In the genomic region with DNA sequence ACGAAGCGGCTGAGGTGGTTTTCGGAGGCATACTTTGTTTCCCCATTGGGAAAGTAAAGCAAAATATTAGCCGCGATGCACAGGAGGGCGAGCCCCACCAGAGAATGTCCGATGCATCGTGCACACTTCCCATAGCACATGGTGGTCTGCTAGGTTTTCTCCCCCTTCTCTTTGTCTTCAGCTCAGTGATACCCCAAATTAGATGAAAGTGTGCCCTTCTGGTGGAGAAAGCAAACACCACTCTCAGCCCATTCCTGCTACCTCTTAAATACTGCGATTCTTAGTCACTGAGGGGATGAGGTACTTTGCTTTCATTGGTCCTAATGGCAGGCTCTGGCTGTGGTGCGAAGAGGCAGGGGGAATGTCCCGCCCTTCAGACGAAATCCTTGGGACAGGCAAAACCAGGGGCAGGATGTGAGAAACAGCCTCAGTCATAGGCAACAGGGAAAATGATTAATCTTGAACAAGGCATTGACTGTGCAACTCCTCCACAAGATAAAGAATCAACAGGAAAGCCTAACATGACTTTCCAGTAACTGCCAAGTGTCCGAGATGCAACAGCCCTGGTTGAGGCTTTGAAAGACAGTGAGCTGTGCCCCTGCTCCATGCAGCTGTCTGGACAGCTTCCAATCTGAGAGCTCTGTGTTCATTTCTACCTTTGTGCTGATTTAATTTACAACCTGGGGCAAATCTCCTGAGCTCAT, we compare ENCODE assay signal across 9 cellular contexts. TPM values are rescaled to one million over a fixed set of nuclear protein-coding genes. Genes with fewer than 3 reads are reported as not detected.
DNase-seq lines count a peak whose midpoint lies in the region; ATAC-seq, FAIRE-seq and TF ChIP-seq lines count a peak whose summit lies in the region.
"Had no signal": no experiment of that assay in that cellular context is flagged by ENCODE, and none has a peak within 500 bp of the region (broad histone marks: within the 10 kb centered on the region; RNA-seq: fewer than 3 reads in every experiment).

TM4SF1 (minus strand) TSS at position 242 of the 704 bp plus-strand sequence; CDS start at position 140, 102 bp downstream.

- ATAC-seq in T-cell (replicated peaks in 1 of 4), result no peak
- no peak for ATAC-seq in HG02852 (IDR thresholded peaks at IDR 0.05; ENCODE audit: unreplicated experiment)

- H3K27ac Mint-ChIP-seq in Calu3 (ENCODE audit: unreplicated experiment) (peak within 1 kb of the TSS; percentile 95), T-cell (no peak within 1 kb of the TSS)
- H3K27ac Mint-ChIP-seq in activated T-helper 2 cell treated with anti-CD3 and anti-CD28 coated beads, Interferon-gamma antibody, Interleukin-2, Interleukin-4, amounts not matched to agents 10 μg/mL and 5 μg/mL and 100 μg/mL, durations not matched to agents 14 hours and 24 hours and 36 hours, result no peak within 1 kb of the TSS

- no peak for FAIRE-seq in GM12891 (lab: Jason Lieb, UNC)
- FAIRE-seq: endometrium had no signal

- H3K4me3 Mint-ChIP-seq in Calu3 (ENCODE audit: low read depth, unreplicated experiment), result peak within 1 kb of the TSS; percentile 75
- H3K4me3 Mint-ChIP-seq in activated T-helper 2 cell treated with anti-CD3 and anti-CD28 coated beads, Interferon-gamma antibody, Interleukin-2, Interleukin-4, amounts not matched to agents 10 μg/mL and 5 μg/mL and 100 μg/mL, durations not matched to agents 14 hours and 24 hours and 36 hours (ENCODE audit: low read depth), result no peak within 1 kb of the TSS
- H3K4me3 Mint-ChIP-seq in T-cell, result no peak within 1 kb of the TSS

- peaks cover 3% of the 10 kb centered on the region for H3K4me1 ChIP-seq in endocrine pancreas (ENCODE audit: control insufficient read depth, insufficient read depth, low read length)
- H3K4me1 ChIP-seq in mucosa of rectum (ENCODE audit: control insufficient read depth in 2 of 2, insufficient read depth in 2 of 2, low read length in 2 of 2), result peaks cover 17 to 23% of the 10 kb centered on the region in 2 donors

- no peaks in the 10 kb centered on the region for H3K36me3 ChIP-seq in endocrine pancreas (ENCODE audit: control insufficient read depth, insufficient read depth, low read length)
- no peaks in the 10 kb centered on the region for H3K36me3 ChIP-seq in mucosa of rectum (ENCODE audit: control insufficient read depth in 2 of 2, insufficient read depth in 2 of 2, low read length in 2 of 2)

- no TSS peak for BruUV-seq in Calu3 (replicated peaks; lab: Mats Ljungman, UMichigan)

- H3K4me3 ChIP-seq in endocrine pancreas (ENCODE audit: control insufficient read depth, insufficient read depth, low read length), result peak within 1 kb of the TSS; percentile 86
- peak within 1 kb of the TSS; percentile 65 to 78 for H3K4me3 ChIP-seq in mucosa of rectum (ENCODE audit: low read length in 2 of 2)

- POLR2A ChIA-PET in T-cell (lab: Charles Lee), result no interaction called here

- H3K9me3 Mint-ChIP-seq in Calu3 (ENCODE audit: low read depth, unreplicated experiment), result no peaks in the 10 kb centered on the region
- no peaks in the 10 kb centered on the region for H3K9me3 Mint-ChIP-seq in activated T-helper 2 cell treated with anti-CD3 and anti-CD28 coated beads, Interferon-gamma antibody, Interleukin-2, Interleukin-4, amounts not matched to agents 10 μg/mL and 5 μg/mL and 100 μg/mL, durations not matched to agents 14 hours and 24 hours and 36 hours
- no peaks in the 10 kb centered on the region for H3K9me3 Mint-ChIP-seq in T-cell

- intact Hi-C loops in Calu3 (cut with micrococcal nuclease; ENCODE audit: unreplicated experiment), result loop anchor here (1.0 kb wide), 3 partner anchors 8 to 103 kb away; no protein-coding TSS in a partner anchor
- intact Hi-C loops in activated T-helper 2 cell treated with anti-CD3 and anti-CD28 coated beads, Interferon-gamma antibody, Interleukin-2, Interleukin-4, amounts not matched to agents 10 μg/mL and 5 μg/mL and 100 μg/mL, durations not matched to agents 14 hours and 24 hours and 36 hours (cut with micrococcal nuclease), result no loop called here

- no peaks in the 10 kb centered on the region for H3K9me3 ChIP-seq in endocrine pancreas (ENCODE audit: control insufficient read depth, low read length)
- no peaks in the 10 kb centered on the region for H3K9me3 ChIP-seq in mucosa of rectum (ENCODE audit: control insufficient read depth in 2 of 2, low read length in 2 of 2)

- H3K27me3 Mint-ChIP-seq in Calu3 (ENCODE audit: unreplicated experiment) (no peaks in the 10 kb centered on the region), T-cell (peaks cover 12 to 24% of the 10 kb centered on the region in 2 donors)
- peaks cover 14% of the 10 kb centered on the region for H3K27me3 Mint-ChIP-seq in activated T-helper 2 cell treated with anti-CD3 and anti-CD28 coated beads, Interferon-gamma antibody, Interleukin-2, Interleukin-4, amounts not matched to agents 10 μg/mL and 5 μg/mL and 100 μg/mL, durations not matched to agents 14 hours and 24 hours and 36 hours (ENCODE audit: low read depth)

- no peak for TF ChIP-seq POLR2A in GM12891 (IDR thresholded peaks at IDR 0.05; ENCODE audit: low read depth, low read length)

- peak within 1 kb of the TSS; percentile 34 for H3K9ac ChIP-seq in endocrine pancreas (ENCODE audit: control insufficient read depth, insufficient read depth, low read length)
- H3K9ac ChIP-seq in mucosa of rectum (ENCODE audit: low read depth in 1 of 2, low read length in 2 of 2), result peak within 1 kb of the TSS; percentile 48 to 68

- H3K4me1 Mint-ChIP-seq in Calu3 (ENCODE audit: low read depth, unreplicated experiment) (peaks cover 57% of the 10 kb centered on the region), T-cell (peaks cover 0 to 1% (median 0%) of the 10 kb centered on the region in 3 donors)
- no peaks in the 10 kb centered on the region for H3K4me1 Mint-ChIP-seq in activated T-helper 2 cell treated with anti-CD3 and anti-CD28 coated beads, Interferon-gamma antibody, Interleukin-2, Interleukin-4, amounts not matched to agents 10 μg/mL and 5 μg/mL and 100 μg/mL, durations not matched to agents 14 hours and 24 hours and 36 hours (ENCODE audit: low read depth)

- H3K36me3 Mint-ChIP-seq in Calu3 (ENCODE audit: insufficient read depth, unreplicated experiment), result peaks cover 79% of the 10 kb centered on the region
- H3K36me3 Mint-ChIP-seq in activated T-helper 2 cell treated with anti-CD3 and anti-CD28 coated beads, Interferon-gamma antibody, Interleukin-2, Interleukin-4, amounts not matched to agents 10 μg/mL and 5 μg/mL and 100 μg/mL, durations not matched to agents 14 hours and 24 hours and 36 hours (ENCODE audit: low read depth), result no peaks in the 10 kb centered on the region
- no peaks in the 10 kb centered on the region for H3K36me3 Mint-ChIP-seq in T-cell

- H3K27me3 ChIP-seq in endocrine pancreas (ENCODE audit: control insufficient read depth, insufficient read depth, low read length) (no peaks in the 10 kb centered on the region), mucosa of rectum (ENCODE audit: control insufficient read depth in 2 of 2, insufficient read depth in 2 of 2, low read length in 2 of 2) (no peaks in the 10 kb centered on the region)

- CTCF ChIA-PET in Calu3 (lab: Charles Lee) (interaction anchor here (0.7 to 2.2 kb wide), 15 partner anchors 9 to 176 kb away, joined by 3 to 23 read pairs (median 6); no protein-coding TSS in a partner anchor), T-cell (lab: Charles Lee) (no interaction called here)

- DNase-seq in Calu3, result peak; percentile 97
- peak; percentile 64 for DNase-seq in NCI-H774 (lab: John Stamatoyannopoulos, UW)
- no peak for DNase-seq in activated T-helper 2 cell treated with anti-CD3 and anti-CD28 coated beads, Interferon-gamma antibody, Interleukin-2, Interleukin-4, amounts not matched to agents 10 μg/mL and 5 μg/mL and 100 μg/mL, durations not matched to agents 14 hours and 24 hours and 36 hours (ENCODE audit: low spot score)
- DNase-seq in T-cell, result no peak
- DNase-seq in GM12891 (ENCODE audit: insufficient read length, low spot score), result no peak

- peak; percentile 19 for TF ChIP-seq CTCF in Calu3 (IDR thresholded peaks at IDR 0.05; ENCODE audit: unreplicated experiment)

- peak within 1 kb of the TSS; percentile 64 to 70 for H3K27ac ChIP-seq in mucosa of rectum (ENCODE audit: low read depth in 2 of 2, low read length in 2 of 2)

TF ChIP-seq in GM12891, 5 proteins besides CTCF, POLR2A, EP300 and RAD21:
- TF ChIP-seq PAX5 (IDR thresholded peaks at IDR 0.05; ENCODE audit: insufficient read depth, low read length, severe bottlenecking) (no peak), SPI1 (IDR thresholded peaks at IDR 0.05; ENCODE audit: low read depth, low read length) (no peak), POU2F2 (IDR thresholded peaks at IDR 0.05; ENCODE audit: low read depth, low read length) (no peak)
TF ChIP-seq in GM12891: peak in this region for 0.

RNA-seq across cellular contexts. Expression of gene TM4SF1, which starts in this region (rescaled TPM):
- 919 and 981 TPM in 2 replicates for total RNA-seq in Calu3 (2022)
- total RNA-seq in activated T-helper 2 cell treated with anti-CD3 and anti-CD28 coated beads, Interferon-gamma antibody, Interleukin-2, Interleukin-4, amounts not matched to agents 10 μg/mL and 5 μg/mL and 100 μg/mL, durations not matched to agents 14 hours and 24 hours and 36 hours, result not detected in 2 replicates
- 1 to 10 TPM in 1 of 5 donors, under 1 TPM in 2, not detected in 2; 0.76 to 1.0 (median 0.79) TPM for total RNA-seq in T-cell
- not detected for polyA plus RNA-seq in GM12891 (2012; ENCODE audit: low read depth, missing spikeins)

Comparison
In these comparisons a context has a peak if more than half of its experiments do, and no peak if none do; other contexts are left out.
1. RNA of gene TM4SF1 (total RNA-seq): 919 to 981 TPM in Calu3; 0.76 to 1.0 TPM in T-cell and not detected in activated T-helper 2 cell treated with anti-CD3 and anti-CD28 coated beads, Interferon-gamma antibody, Interleukin-2, Interleukin-4, amounts not matched to agents 10 μg/mL and 5 μg/mL and 100 μg/mL, durations not matched to agents 14 hours and 24 hours and 36 hours; every median in the first group is over 100 times any median in the second.
2. DNase-seq: peak in Calu3 (single experiment) and NCI-H774 (single experiment); none in activated T-helper 2 cell treated with anti-CD3 and anti-CD28 coated beads, Interferon-gamma antibody, Interleukin-2, Interleukin-4, amounts not matched to agents 10 μg/mL and 5 μg/mL and 100 μg/mL, durations not matched to agents 14 hours and 24 hours and 36 hours (single experiment), T-cell (0 of 34) and GM12891 (single experiment).